ENCODE assay signal across 29 cellular contexts in the genomic region with DNA sequence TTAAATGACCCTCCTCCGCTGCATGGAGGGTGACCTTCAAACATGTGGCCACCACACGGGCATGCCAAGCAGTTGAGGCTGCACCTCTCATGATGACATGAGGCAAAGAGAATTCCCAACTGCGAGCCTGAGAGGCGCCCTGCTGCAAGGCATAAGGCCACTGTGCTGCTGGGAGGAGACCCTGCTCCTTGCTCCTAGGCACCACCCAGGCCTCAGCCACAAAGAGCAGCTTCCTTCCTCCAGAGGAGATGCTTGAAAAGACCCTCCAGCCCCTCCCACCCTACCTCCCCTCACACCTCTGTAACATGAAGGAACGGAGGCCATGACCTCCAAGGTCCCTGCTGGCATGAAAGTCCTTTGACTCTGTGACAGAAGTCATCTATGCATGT.
"Had no signal": no experiment of that assay in that cellular context is flagged by ENCODE, and none has a peak within 500 bp of the region (broad histone marks: within the 10 kb centered on the region; RNA-seq: fewer than 3 reads in every experiment).

No MANE protein-coding gene starts in this region.

- H3K9me3 Mint-ChIP-seq: naive B cell; naive thymus-derived CD8-positive, alpha-beta T cell; natural killer cell treated with Interleukin-12 subunit alpha and Interleukin-12 subunit beta and Interleukin-15 and Interleukin-18, amount 100 ng/mL, for 72 hours; neural progenitor cell; stimulated activated memory B cell treated with anti-CD40 and anti-IgM and Interleukin-4, amounts not matched to agents 10 μg/mL and 1 μg/mL and 100 μg/mL, for 72 hours; stimulated activated naive CD8-positive, alpha-beta T cell treated with anti-CD3 and anti-CD28 coated beads, Interleukin-15, amount 100 ng/mL, for 72 hours; type B pancreatic cell had no signal

- DNase-seq: naive B cell; naive thymus-derived CD8-positive, alpha-beta T cell; nucleus accumbens; pancreas; psoas muscle; right cardiac atrium; right lobe of liver; sigmoid colon; small intestine; stimulated activated CD4-positive, alpha-beta T cell treated with anti-CD3 and anti-CD28 coated beads, Interleukin-15, amount 100 ng/mL, for 24 hours; stimulated activated CD4-positive, alpha-beta T cell treated with anti-CD3 and anti-CD28 coated beads, Interleukin-2, amount 100 ng/mL, for 24 hours; stimulated activated CD4-positive, alpha-beta T cell treated with anti-CD3 and anti-CD28 coated beads, Interleukin-4, amount 100 ng/mL, for 1 hour; stimulated activated CD4-positive, alpha-beta T cell treated with anti-CD3 and anti-CD28 coated beads, Interleukin-4, amount 100 ng/mL, for 4 hours; stimulated activated CD8-positive, alpha-beta memory T cell treated with anti-CD3 and anti-CD28 coated beads, Interleukin-4, amount 100 ng/mL, for 48 hours; stimulated activated naive CD4-positive, alpha-beta T cell; stimulated activated naive CD8-positive, alpha-beta T cell treated with anti-CD3 and anti-CD28 coated beads, Interleukin-15, amount 100 ng/mL, for 72 hours; stimulated activated naive CD8-positive, alpha-beta T cell treated with anti-CD3 and anti-CD28 coated beads, Interleukin-15, Interleukin-2, amounts not matched to agents 100 U/mL and 50 U/mL, for 24 hours; substantia nigra; testis; tibial artery; transverse colon; upper lobe of right lung; uterus had no signal

- H3K27ac ChIP-seq: neural progenitor cell, neutrophil, pancreas, psoas muscle, right lobe of liver, sigmoid colon, suprapubic skin, testis, tibial artery, transverse colon, upper lobe of right lung, uterus had no signal

- H3K4me3 Mint-ChIP-seq: naive thymus-derived CD8-positive, alpha-beta T cell; natural killer cell treated with Interleukin-12 subunit alpha and Interleukin-12 subunit beta and Interleukin-15 and Interleukin-18, amount 100 ng/mL, for 72 hours; neural progenitor cell; stimulated activated memory B cell treated with anti-CD40 and anti-IgM and Interleukin-4, amounts not matched to agents 10 μg/mL and 1 μg/mL and 100 μg/mL, for 72 hours; stimulated activated naive CD8-positive, alpha-beta T cell treated with anti-CD3 and anti-CD28 coated beads, Interleukin-15, amount 100 ng/mL, for 72 hours; type B pancreatic cell had no signal

- H3K27me3 Mint-ChIP-seq: naive B cell; naive thymus-derived CD8-positive, alpha-beta T cell; natural killer cell treated with Interleukin-12 subunit alpha and Interleukin-12 subunit beta and Interleukin-15 and Interleukin-18, amount 100 ng/mL, for 72 hours; stimulated activated memory B cell treated with anti-CD40 and anti-IgM and Interleukin-4, amounts not matched to agents 10 μg/mL and 1 μg/mL and 100 μg/mL, for 72 hours; stimulated activated naive CD8-positive, alpha-beta T cell treated with anti-CD3 and anti-CD28 coated beads, Interleukin-15, amount 100 ng/mL, for 72 hours; type B pancreatic cell had no signal

- H3K27ac Mint-ChIP-seq: naive thymus-derived CD8-positive, alpha-beta T cell; natural killer cell treated with Interleukin-12 subunit alpha and Interleukin-12 subunit beta and Interleukin-15 and Interleukin-18, amount 100 ng/mL, for 72 hours; stimulated activated memory B cell treated with anti-CD40 and anti-IgM and Interleukin-4, amounts not matched to agents 10 μg/mL and 1 μg/mL and 100 μg/mL, for 72 hours; type B pancreatic cell had no signal

- H3K4me1 Mint-ChIP-seq: naive B cell had no signal

- H3K4me3 ChIP-seq: neural progenitor cell, pancreas, psoas muscle, right lobe of liver, sigmoid colon, suprapubic skin, testis, tibial artery, transverse colon, upper lobe of right lung, uterus had no signal
